8 cellular contexts compared by ENCODE assay signal in genomic region chr10:15141136-15142067, GRCh38.
DNase-seq lines count a peak whose midpoint lies in the region; ATAC-seq and TF ChIP-seq lines count a peak whose summit lies in the region.

No MANE protein-coding gene starts in this region.

- H3K4me3 ChIP-seq in astrocyte of the spinal cord (ENCODE audit: low read depth, low read length): no peak overlapping the region

- TF ChIP-seq CTCF in GM20000 (IDR thresholded peaks at IDR 0.05; ENCODE audit: extremely low read depth, missing control alignments): no peak
- no peak for TF ChIP-seq CTCF in astrocyte of the spinal cord (IDR thresholded peaks at IDR 0.05; ENCODE audit: low read depth, low read length)

- peak; percentile 93 for ATAC-seq in HG03565 (IDR thresholded peaks at IDR 0.05; ENCODE audit: unreplicated experiment)

- peak; percentile 61 for DNase-seq in DMS 273 (lab: John Stamatoyannopoulos, UW; ENCODE audit: unreplicated experiment)
- peak; percentile 55 for DNase-seq in GM20000 (ENCODE audit: low spot score)
- peak; percentile 39 for DNase-seq in astrocyte of the spinal cord (ENCODE audit: low read depth, low spot score)
- no peak for DNase-seq in cortex of kidney (lab: John Stamatoyannopoulos, UW)
- no peak for DNase-seq in EL
- DNase-seq in NCI-H1092 treated with DMSO at 0.1 percent for 48 hours (lab: John Stamatoyannopoulos, UW): no peak
- DNase-seq in activated CD8-positive, alpha-beta memory T cell treated with anti-CD3 and anti-CD28 coated beads, Interleukin-2, amount 50 U/mL, for 48 hours: no peak

- in situ Hi-C loops in astrocyte of the spinal cord (cut with HindIII; ENCODE audit: low sequenced_read_pairs): no loop called here

Comparison
In these comparisons a context has a peak if more than half of its experiments do, and no peak if none do; other contexts are left out.
1. DNase-seq: peak in DMS 273 (single experiment), GM20000 (single experiment) and astrocyte of the spinal cord (single experiment); none in cortex of kidney (single experiment), EL (single experiment), NCI-H1092 treated with DMSO at 0.1 percent for 48 hours (single experiment) and activated CD8-positive, alpha-beta memory T cell treated with anti-CD3 and anti-CD28 coated beads, Interleukin-2, amount 50 U/mL, for 48 hours (single experiment).